ENCODE assay signal across 36 cellular contexts in genomic region chr18:875912-876311, GRCh38. TPM values are rescaled to one million over a fixed set of nuclear protein-coding genes. Genes with fewer than 3 reads are reported as not detected.
"Had no signal": no experiment of that assay in that cellular context is flagged by ENCODE, and none has a peak within 500 bp of the region (broad histone marks: within the 10 kb centered on the region; RNA-seq: fewer than 3 reads in every experiment).

No MANE protein-coding gene starts in this region.

- H3K36me3 ChIP-seq: MG63 had no signal

- H3K4me2 ChIP-seq: KMS-11 had no signal

- H3K27me3 ChIP-seq: MG63 had no signal

- H3K9me3 ChIP-seq: MG63 had no signal

- DNase-seq: Karpas-422, Kasumi-1, MG63, MM.1S, MV-4-11, NCI-H1048, NCI-H1092, NCI-H1092 treated with DMSO at 0.1 percent for 48 hours, NCI-H1105, NCI-H1105 treated with DMSO at 0.1 percent for 48 hours, NCI-H1417, NCI-H1417 treated with DMSO at 0.1 percent for 48 hours, NCI-H1436, NCI-H1436 treated with DMSO at 0.1 percent for 48 hours, NCI-H146, NCI-H1694, NCI-H1694 treated with DMSO at 0.1 percent for 48 hours, NCI-H187, NCI-H187 treated with DMSO at 0.1 percent for 48 hours, NCI-H1930, NCI-H2029, NCI-H2029 treated with DMSO at 0.1 percent for 48 hours, NCI-H2081, NCI-H2081 treated with DMSO at 0.1 percent for 48 hours, NCI-H2107, NCI-H2171, NCI-H2171 treated with DMSO at 0.1 percent for 48 hours, NCI-H2227 treated with DMSO at 0.1 percent for 48 hours, NCI-H226, NCI-H345, NCI-H446, NCI-H446 treated with DMSO at 0.1 percent for 48 hours, NCI-H510A had no signal

- H3K9ac ChIP-seq: KMS-11 had no signal

- H3K27ac ChIP-seq: KMS-11 had no signal

- H3K4me3 ChIP-seq: MG63 had no signal

RNA-seq across cellular contexts. Expression of gene ADCYAP1, which starts 28.8 kb away (rescaled TPM):
- total RNA-seq: LHCN-M2, MCF 10A had no signal
